9 cellular contexts compared by ENCODE assay signal in genomic region chr16:57537194-57537505, GRCh38. TPM values are rescaled to one million over a fixed set of nuclear protein-coding genes. Genes with fewer than 3 reads are reported as not detected.
A peak's percentile ranks its signal among the peaks of the same experiment; 100 is the strongest.
DNase-seq lines count a peak whose midpoint lies in the region; ATAC-seq and TF ChIP-seq lines count a peak whose summit lies in the region.
"Had no signal": no experiment of that assay in that cellular context is flagged by ENCODE, and none has a peak within 500 bp of the region (broad histone marks: within the 10 kb centered on the region; RNA-seq: fewer than 3 reads in every experiment).

No MANE protein-coding gene starts in this region.

- ATAC-seq in heart left ventricle (no peak), left cardiac atrium (no peak)

- peaks cover 0 to 70% (median 33%) of the 10 kb centered on the region in 12 donors for H3K4me1 ChIP-seq in heart left ventricle
- H3K4me1 ChIP-seq in mononuclear cell (ENCODE audit: insufficient read depth, low read length), result peaks cover 89% of the 10 kb centered on the region
- H3K4me1 ChIP-seq in uterus, result peaks cover 5 to 21% of the 10 kb centered on the region in 2 donors

- H3K36me3 ChIP-seq in heart left ventricle (no peaks in the 10 kb centered on the region), uterus (no peaks in the 10 kb centered on the region)

- in situ Hi-C loops in astrocyte of the cerebellum (cut with HindIII; ENCODE audit: low sequenced_read_pairs), result no loop called here

- intact Hi-C loops in heart left ventricle (cut with DNase I) (no loop called here), left cardiac atrium (cut with DNase I) (no loop called here), uterus (cut with DNase I; ENCODE audit: low total_unique reads) (no loop called here)

- TF ChIP-seq POLR2A in heart left ventricle (IDR thresholded peaks at IDR 0.05) (no peak), uterus (IDR thresholded peaks at IDR 0.05) (no peak)

- H3K27ac ChIP-seq in heart left ventricle (peak overlapping the region in 5 of 12 donors; percentile 91 to 97 (median 94)), uterus (peak overlapping the region; percentile 91 to 94)

- TF ChIP-seq CTCF in heart left ventricle (IDR thresholded peaks at IDR 0.05), result no peak
- no peak for TF ChIP-seq CTCF in astrocyte of the cerebellum (IDR thresholded peaks at IDR 0.05; ENCODE audit: low read depth, low read length, missing control alignments)
- no peak for TF ChIP-seq CTCF in uterus (IDR thresholded peaks at IDR 0.05)

- H3K4me3 ChIP-seq in heart left ventricle (peak overlapping the region in 11 of 12 donors; percentile 64 to 98 (median 91)), astrocyte of the cerebellum (ENCODE audit: low read depth, low read length) (peak overlapping the region; percentile 72), mononuclear cell (ENCODE audit: low read length) (peak overlapping the region; percentile 47), uterus (peak overlapping the region; percentile 70 to 92)

- DNase-seq in heart left ventricle (no peak), left cardiac atrium (no peak), astrocyte of the cerebellum (ENCODE audit: low read depth) (peak; percentile 33), uterus (peak in 1 of 2 donors; percentile 18), NCI-H2227 (lab: John Stamatoyannopoulos, UW; ENCODE audit: unreplicated experiment) (no peak), glomerular visceral epithelial cell (ENCODE audit: extremely low spot score) (no peak), NCI-H1417 (lab: John Stamatoyannopoulos, UW) (no peak)

- H3K9me3 ChIP-seq in heart left ventricle, result no peaks in the 10 kb centered on the region
- H3K9me3 ChIP-seq in mononuclear cell (ENCODE audit: low read depth, low read length), result no peaks in the 10 kb centered on the region
- no peaks in the 10 kb centered on the region for H3K9me3 ChIP-seq in uterus

- H3K27me3 ChIP-seq in heart left ventricle (peaks cover 0 to 5% (median 0%) of the 10 kb centered on the region in 9 donors), mononuclear cell (ENCODE audit: insufficient read depth, low read length) (peaks cover 17% of the 10 kb centered on the region), uterus (no peaks in the 10 kb centered on the region)

- 35 to 50% (median 39%) methylated on average over 8 of the region's 8 CpGs for WGBS in heart left ventricle, 4 donors

RNA-seq across cellular contexts. Expression of gene CCDC102A, which starts 0.8 kb away (rescaled TPM):
- total RNA-seq in heart left ventricle, result 10 to 100 TPM in 2 of 9 donors, 1 to 10 TPM in 7; 3.3 to 17.0 (median 6.8) TPM
- polyA plus RNA-seq in heart left ventricle, result 1 to 10 TPM; 4.4 to 8.1 TPM
- total RNA-seq in left cardiac atrium, result 1 to 10 TPM; 5.3 to 8.9 TPM
- 1.9 TPM for total RNA-seq in mononuclear cell
- total RNA-seq in uterus, result 10 to 100 TPM in 3 of 4 donors, 1 to 10 TPM in 1; 8.7 to 23.6 (median 22.0) TPM

RNA-seq across cellular contexts. Expression of gene ADGRG5, which starts 5.3 kb away (rescaled TPM):
- total RNA-seq in heart left ventricle, result 1 to 10 TPM in 1 of 9 donors, under 1 TPM in 3, not detected in 5; 0.07 to 1.4 (median 0.11) TPM
- under 1 TPM in 1 of 2 donors, not detected in 1; 0.04 TPM for polyA plus RNA-seq in heart left ventricle
- under 1 TPM; 0.18 to 0.34 TPM for total RNA-seq in left cardiac atrium
- 1.8 TPM for total RNA-seq in mononuclear cell
- 1 to 10 TPM in 1 of 4 donors, under 1 TPM in 2, not detected in 1; 0.14 to 1.5 (median 0.76) TPM for total RNA-seq in uterus
- total RNA-seq: lung microvascular endothelial cell had no signal

RNA-seq across cellular contexts. Expression of gene DOK4, which starts 50.9 kb away (rescaled TPM):
- total RNA-seq in heart left ventricle (10 to 100 TPM in 3 of 9 donors, 1 to 10 TPM in 6; 6.4 to 14.8 (median 7.9) TPM), left cardiac atrium (10 to 100 TPM; 14.2 to 14.5 TPM), mononuclear cell (0.94 TPM), uterus (10 to 100 TPM in 3 of 4 donors, 1 to 10 TPM in 1; 1.8 to 31.6 (median 24.5) TPM)
- 1 to 10 TPM; 5.9 to 6.7 TPM for polyA plus RNA-seq in heart left ventricle
